ENCODE assay signal across 8 cellular contexts in the genomic region with DNA sequence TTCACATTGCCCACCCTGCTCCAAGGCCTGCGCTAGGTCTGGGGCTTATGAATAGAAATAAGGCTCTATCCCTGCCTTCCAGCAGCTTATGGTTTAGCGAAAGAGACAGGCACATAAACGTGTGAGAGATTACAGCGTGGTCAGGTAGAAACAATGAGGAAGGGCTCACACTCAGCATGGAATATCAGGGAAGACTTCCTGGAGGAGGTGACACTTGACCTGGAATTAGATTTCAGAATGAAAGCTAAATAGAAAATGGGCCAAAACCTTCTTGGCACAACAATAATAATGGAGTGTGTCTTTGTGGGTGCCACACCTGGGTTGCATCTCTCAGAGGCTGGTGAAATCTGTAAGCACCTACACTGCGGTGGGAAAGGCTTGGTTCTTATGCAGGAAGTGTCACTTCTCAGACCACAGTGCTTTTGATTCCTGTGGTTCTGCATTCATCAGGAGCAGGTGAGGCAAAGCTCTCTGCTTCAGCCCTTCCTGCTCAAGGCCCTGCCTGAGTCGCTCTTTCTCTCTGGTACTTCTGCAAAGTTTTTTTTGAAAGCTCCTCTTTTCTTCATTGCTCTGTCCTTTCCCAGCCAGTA.
"Had no signal": no experiment of that assay in that cellular context is flagged by ENCODE, and none has a peak within 500 bp of the region (broad histone marks: within the 10 kb centered on the region; RNA-seq: fewer than 3 reads in every experiment).

No MANE protein-coding gene starts in this region.

- H3K9ac ChIP-seq: KMS-11 had no signal

- DNase-seq: H9, HCEC 1CT, KBM-7 had no signal

- H2AFZ ChIP-seq: GM23338 had no signal

- H3K27ac ChIP-seq: HL-60, KMS-11 had no signal

- H3K27me3 Mint-ChIP-seq: IgD-negative memory B cell had no signal

- H3K4me3 ChIP-seq: GM23338 had no signal

- H3K9me3 Mint-ChIP-seq: GM23338, H9, IgD-negative memory B cell had no signal

- ATAC-seq: GM23338, HepG2 had no signal

- H3K4me3 Mint-ChIP-seq: GM23338, H9, IgD-negative memory B cell had no signal

- H3K4me2 ChIP-seq: GM23338, KMS-11 had no signal

- H3K27ac Mint-ChIP-seq: GM23338, IgD-negative memory B cell had no signal

- H3K36me3 Mint-ChIP-seq: IgD-negative memory B cell had no signal
